11 cellular contexts compared by ENCODE assay signal in genomic region chr9:114207034-114207815, GRCh38. TPM values are rescaled to one million over a fixed set of nuclear protein-coding genes. Genes with fewer than 3 reads are reported as not detected.
DNase-seq lines count a peak whose midpoint lies in the region; ATAC-seq, FAIRE-seq and TF ChIP-seq lines count a peak whose summit lies in the region.
"Had no signal": no experiment of that assay in that cellular context is flagged by ENCODE, and none has a peak within 500 bp of the region (broad histone marks: within the 10 kb centered on the region; RNA-seq: fewer than 3 reads in every experiment).

No MANE protein-coding gene starts in this region.

- no peaks in the 10 kb centered on the region for H3K79me1 ChIP-seq in neuronal stem cell (ENCODE audit: low read depth, low read length)

- no peak overlapping the region for H3K23ac ChIP-seq in neuronal stem cell (ENCODE audit: low read depth, low read length, poor library complexity)

- peak overlapping the region; percentile 53 for H3K9ac ChIP-seq in neuronal stem cell (ENCODE audit: low read depth, low read length, poor library complexity)
- H3K9ac ChIP-seq: KMS-11 had no signal

- H3K4me3 ChIP-seq in RWPE2 (ENCODE audit: severe bottlenecking) (no peak overlapping the region), neuronal stem cell (ENCODE audit: low read length in 2 of 2) (no peak overlapping the region)

- peak overlapping the region; percentile 21 for H3K4me2 ChIP-seq in neuronal stem cell (ENCODE audit: insufficient read depth, low read length, poor library complexity, severe bottlenecking)
- H3K4me2 ChIP-seq: KMS-11 had no signal

- H4K91ac ChIP-seq in neuronal stem cell (ENCODE audit: low read depth, low read length, poor library complexity): no peak overlapping the region

- H2AFZ ChIP-seq in neuronal stem cell (ENCODE audit: low read length): no peak overlapping the region

- ATAC-seq in RWPE2 (ENCODE audit: low read depth) (peak; percentile 47; the same call in 2 of the 3 replicates), omental fat pad (ENCODE audit: low FRiP score) (no peak), HG02759 (IDR thresholded peaks at IDR 0.05; ENCODE audit: unreplicated experiment) (no peak)
- ATAC-seq: activated CD8-positive, alpha-beta T cell treated with anti-CD3 and anti-CD28 coated beads, Interleukin-2, amount 10 ng/mL, durations not matched to agents 7 days and 5 days had no signal

- H3K27me3 ChIP-seq in RWPE2 (ENCODE audit: insufficient read depth, poor library complexity, severe bottlenecking) (no peaks in the 10 kb centered on the region), neuronal stem cell (ENCODE audit: control insufficient read depth in 3 of 3, insufficient read depth in 3 of 3, low read depth in 1 of 3, low read length in 3 of 3) (no peaks in the 10 kb centered on the region)

- peak overlapping the region; percentile 72 for H3K18ac ChIP-seq in neuronal stem cell (ENCODE audit: low read length)

- TF ChIP-seq CTCF in RWPE2 (IDR thresholded peaks at IDR 0.05; ENCODE audit: poor library complexity, severe bottlenecking) (no peak), omental fat pad (IDR thresholded peaks at IDR 0.05) (no peak)

- no CpG with 5 or more reads among the region's 9 CpGs for WGBS in neuronal stem cell (ENCODE audit: extremely low coverage in 2 of 2, insufficient read length in 2 of 2, insufficient replicate concordance in 1 of 2), 2 donors

- H4K8ac ChIP-seq in neuronal stem cell (ENCODE audit: low read depth, low read length): no peak overlapping the region

- no peaks in the 10 kb centered on the region for H3K4me1 ChIP-seq in RWPE2 (ENCODE audit: insufficient read depth, poor library complexity, severe bottlenecking)
- H3K4me1 ChIP-seq in neuronal stem cell (ENCODE audit: control insufficient read depth in 2 of 2, insufficient read depth in 1 of 2, low read depth in 1 of 2, low read length in 2 of 2): peaks cover 0 to 16% of the 10 kb centered on the region in 2 donors

- H3K9me3 ChIP-seq in RWPE2 (ENCODE audit: severe bottlenecking): no peaks in the 10 kb centered on the region
- H3K9me3 ChIP-seq in neuronal stem cell (replicated peaks in 1 of 2; ENCODE audit: control insufficient read depth in 2 of 2, insufficient read depth in 1 of 2, low read depth in 1 of 2, low read length in 2 of 2): no peaks in the 10 kb centered on the region

- H2BK12ac ChIP-seq in neuronal stem cell (ENCODE audit: low read length): no peak overlapping the region

- DNase-seq in D341Med (ENCODE audit: low spot score) (peak; percentile 82), RWPE2 (ENCODE audit: low spot score) (no peak), frontal cortex (ENCODE audit: low spot score in 2 of 2) (peak; percentile 39 to 67), neuronal stem cell (ENCODE audit: low spot score) (peak; percentile 33), omental fat pad (ENCODE audit: low spot score) (no peak), NCI-H146 (lab: John Stamatoyannopoulos, UW) (no peak), NCI-H345 (lab: John Stamatoyannopoulos, UW) (no peak)
- DNase-seq: activated CD8-positive, alpha-beta T cell treated with anti-CD3 and anti-CD28 coated beads, Interleukin-2, amount 10 ng/mL, durations not matched to agents 7 days and 5 days had no signal

- no peak for FAIRE-seq in frontal cortex (lab: Jason Lieb, UNC)

- no peak overlapping the region for H3K14ac ChIP-seq in neuronal stem cell (ENCODE audit: low read length)

- peak overlapping the region; percentile 51 for H2AK5ac ChIP-seq in neuronal stem cell (ENCODE audit: low read depth, low read length)

- peaks cover 4% of the 10 kb centered on the region; the same call in 1 of the 2 replicates for H3K36me3 ChIP-seq in RWPE2 (ENCODE audit: low read depth)
- H3K36me3 ChIP-seq in neuronal stem cell (replicated peaks in 1 of 2; ENCODE audit: control insufficient read depth in 2 of 2, insufficient read depth in 2 of 2, low read length in 2 of 2): peaks cover 9 to 10% of the 10 kb centered on the region in 2 donors

- H2BK120ac ChIP-seq in neuronal stem cell (ENCODE audit: low read depth, low read length): no peak overlapping the region

- H3K4ac ChIP-seq in neuronal stem cell (ENCODE audit: low read length): no peak overlapping the region

- H2BK15ac ChIP-seq in neuronal stem cell (ENCODE audit: low read length): peak overlapping the region; percentile 8

- H3K27ac ChIP-seq in RWPE2 (ENCODE audit: poor library complexity, severe bottlenecking) (no peak overlapping the region), neuronal stem cell (replicated peaks; ENCODE audit: low read length) (peak overlapping the region; percentile 21)
- H3K27ac ChIP-seq: KMS-11 had no signal

- H2BK5ac ChIP-seq in neuronal stem cell (ENCODE audit: low read length): no peak overlapping the region

RNA-seq across cellular contexts. Expression of gene COL27A1, which starts 51.9 kb away (rescaled TPM):
- 0.41 TPM for total RNA-seq in frontal cortex
- polyA plus RNA-seq in neuronal stem cell (2013, experiment 1 of 2): 11.1 TPM
- polyA plus RNA-seq in neuronal stem cell (2013, experiment 2 of 2): 11.1 TPM
- total RNA-seq in omental fat pad: 10 to 100 TPM in 3 of 4 donors, 1 to 10 TPM in 1; 4.9 to 78.9 (median 10.1) TPM
- total RNA-seq: OCI-LY7 had no signal

Comparison
In these comparisons a context has a peak if more than half of its experiments do, and no peak if none do; other contexts are left out.
1. DNase-seq: peak in D341Med (single experiment), frontal cortex (2 of 2) and neuronal stem cell (single experiment); none in RWPE2 (single experiment), omental fat pad (single experiment), NCI-H146 (single experiment) and NCI-H345 (single experiment).